ENCODE assay signal across 8 cellular contexts in the genomic region with DNA sequence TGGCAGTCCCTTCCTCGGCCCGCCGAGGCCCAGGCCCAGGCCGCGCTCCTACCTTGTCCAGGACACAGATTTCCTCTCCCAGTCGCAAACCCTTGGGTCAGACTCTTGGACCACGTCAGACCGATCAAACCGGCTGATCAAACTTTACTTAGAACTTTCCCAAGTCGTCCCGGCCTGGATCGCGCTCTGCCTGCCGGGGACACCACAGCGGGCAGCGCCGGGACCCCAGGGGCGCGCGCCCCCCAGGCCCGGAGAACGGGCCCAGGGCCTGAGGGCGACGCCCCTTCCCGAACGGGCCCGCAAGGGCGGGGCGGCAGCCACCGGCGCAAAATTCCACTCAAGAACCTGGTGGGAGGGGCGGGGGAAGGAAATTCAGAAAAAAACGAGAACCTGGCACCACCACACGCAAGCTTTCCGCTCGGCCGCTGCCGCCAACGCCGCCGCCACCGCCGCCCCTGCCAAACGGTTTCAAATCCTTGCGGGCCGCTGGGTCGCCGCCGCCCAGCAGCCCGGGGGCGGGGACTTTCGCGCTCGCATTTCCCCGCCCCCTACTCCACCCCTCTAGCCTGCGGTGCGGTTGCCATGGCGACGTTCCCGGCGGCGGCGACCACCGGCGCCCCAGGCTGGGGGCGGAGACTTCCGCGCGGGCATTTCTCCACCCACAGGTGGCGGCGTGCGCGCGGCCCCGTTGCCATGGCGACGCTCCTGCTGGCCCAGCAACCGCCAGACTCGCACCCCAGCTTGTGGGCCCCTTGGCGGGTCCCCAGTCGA. TPM values are rescaled to one million over a fixed set of nuclear protein-coding genes. Genes with fewer than 3 reads are reported as not detected.
DNase-seq lines count a peak whose midpoint lies in the region; ATAC-seq and TF ChIP-seq lines count a peak whose summit lies in the region.

A gene (minus strand): TSS at position 527 of the 771 bp plus-strand sequence.

- peak within 1 kb of the TSS; percentile 84 for H3K4me3 Mint-ChIP-seq in activated T-cell treated with anti-CD3 and anti-CD28 coated beads, Interleukin-2, amount 50 U/mL, for 4 hours

- peak; percentile 59 for ATAC-seq in GM19452 (IDR thresholded peaks at IDR 0.05; ENCODE audit: unreplicated experiment)
- ATAC-seq in activated T-cell treated with anti-CD3 and anti-CD28 coated beads, Interleukin-2, amount 50 U/mL, for 4 hours: peak; percentile 78 to 85

- TF ChIP-seq CTCF in AG10803 (conservative IDR thresholded peaks at IDR 0.05; ENCODE audit: low read length): no peak
- no peak for TF ChIP-seq CTCF in OCI-LY3 (IDR thresholded peaks at IDR 0.05; ENCODE audit: low read depth, low read length)
- TF ChIP-seq CTCF in esophagus squamous epithelium (IDR thresholded peaks at IDR 0.05): peak in 3 of 6 experiments; percentile 4 to 8 (median 6)

- WGBS in esophagus squamous epithelium, 2 donors: 0 to 2% methylated on average over 8 to 28 of the region's 81 CpGs

- TF ChIP-seq POLR2A in esophagus squamous epithelium (IDR thresholded peaks at IDR 0.05): peak in 1 of 4 donors; percentile 26

- H3K9ac ChIP-seq in HUES48 (ENCODE audit: low read depth, low read length): no peak within 1 kb of the TSS
- H3K9ac ChIP-seq in OCI-LY3 (ENCODE audit: low read length): peak within 1 kb of the TSS; percentile 80

- no peaks in the 10 kb centered on the region for H3K36me3 Mint-ChIP-seq in activated T-cell treated with anti-CD3 and anti-CD28 coated beads, Interleukin-2, amount 50 U/mL, for 4 hours (ENCODE audit: insufficient read depth)

- H3K36me3 ChIP-seq in HUES48 (ENCODE audit: control insufficient read depth, insufficient read depth, low read length) (no peaks in the 10 kb centered on the region), OCI-LY3 (replicated peaks; ENCODE audit: low read depth, low read length) (no peaks in the 10 kb centered on the region), esophagus squamous epithelium (no peaks in the 10 kb centered on the region), muscle layer of duodenum (ENCODE audit: control insufficient read depth in 1 of 2, insufficient read depth in 2 of 2, low read length in 2 of 2) (no peaks in the 10 kb centered on the region)

- peaks cover 19% of the 10 kb centered on the region for H3K4me1 Mint-ChIP-seq in activated T-cell treated with anti-CD3 and anti-CD28 coated beads, Interleukin-2, amount 50 U/mL, for 4 hours (ENCODE audit: low read depth)

- H3K27ac ChIP-seq in HUES48 (ENCODE audit: low read depth, low read length) (peak within 1 kb of the TSS; percentile 45), OCI-LY3 (ENCODE audit: low read length) (no peak within 1 kb of the TSS), esophagus squamous epithelium (peak within 1 kb of the TSS; percentile 71 to 80 (median 77)), muscle layer of duodenum (ENCODE audit: low read length) (no peak within 1 kb of the TSS)

- no peaks in the 10 kb centered on the region for H4K20me1 ChIP-seq in OCI-LY3 (ENCODE audit: insufficient read depth, low read length)

- DNase-seq in AG10803 (ENCODE audit: low read depth): peak; percentile 54
- peak; percentile 93 for DNase-seq in activated T-cell treated with anti-CD3 and anti-CD28 coated beads, Interleukin-2, amount 50 U/mL, for 4 hours
- no peak for DNase-seq in esophagus squamous epithelium (lab: John Stamatoyannopoulos, UW)
- DNase-seq in stimulated activated CD8-positive, alpha-beta memory T cell treated with anti-CD3 and anti-CD28 coated beads, Interleukin-7, amount 100 ng/mL, for 1 hour (ENCODE audit: low read depth in 2 of 2): peak; percentile 81 to 86

- H3K79me2 ChIP-seq in OCI-LY3 (ENCODE audit: low read length): no peaks in the 10 kb centered on the region

- H3K27me3 Mint-ChIP-seq in activated T-cell treated with anti-CD3 and anti-CD28 coated beads, Interleukin-2, amount 50 U/mL, for 4 hours (ENCODE audit: low read depth): no peaks in the 10 kb centered on the region

- no peaks in the 10 kb centered on the region for H3K9me3 Mint-ChIP-seq in activated T-cell treated with anti-CD3 and anti-CD28 coated beads, Interleukin-2, amount 50 U/mL, for 4 hours

- H2AFZ ChIP-seq in OCI-LY3 (ENCODE audit: low read depth, low read length): peak within 1 kb of the TSS; percentile 72

- peak within 1 kb of the TSS; percentile 90 for H3K4me2 ChIP-seq in OCI-LY3 (ENCODE audit: low read length)

- peaks cover 3% of the 10 kb centered on the region; the same call in 1 of the 2 replicates for H3K4me1 ChIP-seq in HUES48 (ENCODE audit: control insufficient read depth, insufficient read depth, low read length)
- peaks cover 32% of the 10 kb centered on the region for H3K4me1 ChIP-seq in OCI-LY3 (ENCODE audit: low read length)
- H3K4me1 ChIP-seq in esophagus squamous epithelium: peaks cover 5 to 30% (median 12%) of the 10 kb centered on the region in 3 donors
- H3K4me1 ChIP-seq in muscle layer of duodenum (ENCODE audit: control insufficient read depth in 1 of 2, insufficient read depth in 2 of 2, low read length in 2 of 2): peaks cover 0 to 13% of the 10 kb centered on the region in 2 donors

- H3K4me3 ChIP-seq in AG10803 (ENCODE audit: low read length) (peak within 1 kb of the TSS; percentile 70), HUES48 (ENCODE audit: low read depth, low read length) (peak within 1 kb of the TSS; percentile 82), OCI-LY3 (ENCODE audit: low read length) (peak within 1 kb of the TSS; percentile 97), esophagus squamous epithelium (peak within 1 kb of the TSS; percentile 53 to 80 (median 68)), muscle layer of duodenum (ENCODE audit: low read depth in 1 of 2, low read length in 2 of 2) (peak within 1 kb of the TSS; percentile 75 to 86)

- H3K9me3 ChIP-seq in HUES48 (ENCODE audit: control insufficient read depth, insufficient read depth, low read length): no peaks in the 10 kb centered on the region
- H3K9me3 ChIP-seq in OCI-LY3 (ENCODE audit: insufficient read depth, low read length): no peaks in the 10 kb centered on the region
- no peaks in the 10 kb centered on the region for H3K9me3 ChIP-seq in esophagus squamous epithelium
- H3K9me3 ChIP-seq in muscle layer of duodenum (ENCODE audit: control insufficient read depth in 1 of 2, low read length in 2 of 2): no peaks in the 10 kb centered on the region

- intact Hi-C loops in esophagus squamous epithelium (cut with DNase I): no loop called here

- H3K27me3 ChIP-seq in HUES48 (ENCODE audit: control insufficient read depth, insufficient read depth, low read length) (no peaks in the 10 kb centered on the region), OCI-LY3 (ENCODE audit: low read depth, low read length) (peaks cover 7% of the 10 kb centered on the region), esophagus squamous epithelium (no peaks in the 10 kb centered on the region), muscle layer of duodenum (ENCODE audit: low read depth, low read length) (no peaks in the 10 kb centered on the region)

RNA-seq across cellular contexts. Expression of the gene that starts here (rescaled TPM):
- 1 to 10 TPM in 1 of 3 donors, under 1 TPM in 2; 0.71 to 1.5 (median 0.95) TPM for total RNA-seq in activated T-cell treated with anti-CD3 and anti-CD28 coated beads, Interleukin-2, amount 50 U/mL, for 4 hours
- 10 to 100 TPM in 1 of 4 donors, 1 to 10 TPM in 3; 2.5 to 10.9 (median 6.4) TPM for total RNA-seq in esophagus squamous epithelium

Comparison
In these comparisons a context has a peak if more than half of its experiments do, and no peak if none do; other contexts are left out.
1. H3K27ac ChIP-seq: peak in HUES48 (single experiment) and esophagus squamous epithelium (4 of 4); none in OCI-LY3 (single experiment) and muscle layer of duodenum (single experiment).
2. Peak in every context shown above with its lines, with median percentiles within 50 percentile points of each other: H3K4me3 ChIP-seq.